Comparison of ENCODE assay signal across 8 cellular contexts in the genomic region with DNA sequence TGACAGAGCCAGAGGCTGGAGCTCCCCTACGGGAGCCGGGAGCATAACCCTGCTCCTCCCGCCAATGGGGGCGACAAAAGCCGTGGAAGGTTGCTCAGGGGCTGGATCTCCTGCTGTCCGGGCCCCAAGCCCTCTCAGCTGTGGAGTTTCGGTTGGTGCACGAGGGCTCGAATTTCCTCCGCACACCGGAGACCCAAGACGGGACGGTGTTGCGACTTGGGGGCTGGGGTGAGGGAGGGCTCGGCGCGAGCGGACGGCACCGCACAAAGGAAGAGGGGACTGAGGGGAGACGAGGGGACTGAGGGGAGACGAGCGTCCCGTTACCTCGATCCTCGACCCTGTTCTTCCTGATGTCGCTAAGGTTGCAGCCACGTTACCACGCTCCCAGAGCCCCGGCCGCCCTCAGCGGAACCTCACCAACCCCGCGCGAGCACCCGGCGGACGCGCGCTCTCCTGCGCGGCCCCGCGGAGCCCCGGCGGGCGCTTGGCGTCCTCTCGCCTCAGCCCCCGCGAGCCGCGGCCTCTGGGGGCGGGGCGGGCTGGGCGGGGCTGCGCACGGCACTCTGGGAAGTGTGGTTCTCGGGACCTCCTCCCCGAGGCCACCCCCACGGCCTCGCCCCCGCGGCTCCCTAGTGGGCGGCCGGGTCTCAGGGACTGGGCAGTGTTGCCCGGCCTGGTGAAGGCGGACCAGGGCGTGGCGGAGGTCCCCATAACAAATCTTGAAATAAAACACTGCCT. TPM values are rescaled to one million over a fixed set of nuclear protein-coding genes. Genes with fewer than 3 reads are reported as not detected.
A peak's percentile ranks its signal among the peaks of the same experiment; 100 is the strongest.
DNase-seq lines count a peak whose midpoint lies in the region; ATAC-seq and TF ChIP-seq lines count a peak whose summit lies in the region.

Gene KLHL8, minus strand, starts transcription at position 525 of the 738 bp plus-strand sequence. CDS start 25,079 bp downstream, outside the sequence.

- no peak for TF ChIP-seq RAD21 in SK-N-SH (IDR thresholded peaks at IDR 0.05; ENCODE audit: low read length)

- H3K4me3 ChIP-seq in HAP-1 (peak within 1 kb of the TSS; percentile 89), MG63 (peak within 1 kb of the TSS; percentile 86), SK-N-SH (ENCODE audit: low read depth in 2 of 2, low read length in 1 of 2) (peak within 1 kb of the TSS; percentile 91 to 98), osteoblast (ENCODE audit: insufficient read depth, low read length) (peak within 1 kb of the TSS; percentile 100), thoracic aorta (peak within 1 kb of the TSS; percentile 77)

- no peaks in the 10 kb centered on the region for H3K9me3 Mint-ChIP-seq in activated naive CD4-positive, alpha-beta T cell treated with anti-CD3 and anti-CD28 coated beads, Interleukin-2, amount 50 U/mL, for 24 hours

- CTCF ChIA-PET in SK-N-SH (lab: Yijun Ruan, JAX): interaction anchor here (0.7 to 3.7 kb wide), 16 partner anchors 8 to 715 kb away, joined by 3 to 19 read pairs (median 4); no protein-coding TSS in a partner anchor

- H3K4me3 Mint-ChIP-seq in activated naive CD4-positive, alpha-beta T cell treated with anti-CD3 and anti-CD28 coated beads, Interleukin-2, amount 50 U/mL, for 24 hours: peak within 1 kb of the TSS; percentile 94

- peak within 1 kb of the TSS; percentile 79 to 94 for H3K27ac ChIP-seq in SK-N-SH (ENCODE audit: low read depth in 2 of 2, low read length in 1 of 2)
- peak within 1 kb of the TSS; percentile 77 for H3K27ac ChIP-seq in osteoblast (ENCODE audit: low read depth, low read length)
- peak within 1 kb of the TSS; percentile 72 to 86 for H3K27ac ChIP-seq in thoracic aorta

- H3K79me2 ChIP-seq in SK-N-SH (ENCODE audit: insufficient read depth) (peaks cover 41% of the 10 kb centered on the region), osteoblast (ENCODE audit: insufficient read depth, low read length) (peaks cover 15% of the 10 kb centered on the region)

- in situ Hi-C loops in HAP-1 (cut with MboI; ENCODE audit: low sequenced_read_pairs): no loop called here

- no peaks in the 10 kb centered on the region for H3K27me3 Mint-ChIP-seq in activated naive CD4-positive, alpha-beta T cell treated with anti-CD3 and anti-CD28 coated beads, Interleukin-2, amount 50 U/mL, for 24 hours

- ATAC-seq in thoracic aorta (ENCODE audit: insufficient number of reproducible peaks, low FRiP score, low read depth): peak; percentile 84

- no peaks in the 10 kb centered on the region for H3K27me3 ChIP-seq in HAP-1 (ENCODE audit: low read depth)
- no peaks in the 10 kb centered on the region for H3K27me3 ChIP-seq in MG63
- H3K27me3 ChIP-seq in SK-N-SH (ENCODE audit: insufficient read depth): no peaks in the 10 kb centered on the region
- peaks cover 5% of the 10 kb centered on the region for H3K27me3 ChIP-seq in osteoblast (ENCODE audit: insufficient read depth, low read length)
- no peaks in the 10 kb centered on the region for H3K27me3 ChIP-seq in thoracic aorta (replicated peaks; ENCODE audit: insufficient read depth)

- H3K4me1 ChIP-seq in HAP-1 (peaks cover 13% of the 10 kb centered on the region), SK-N-SH (ENCODE audit: control insufficient read depth in 1 of 2, insufficient read depth in 2 of 2, low read depth in 1 of 2, low read length in 1 of 2) (peaks cover 0 to 2% of the 10 kb centered on the region in 2 experiments; a peak in 1 of 4 replicates), osteoblast (ENCODE audit: insufficient read depth, low read length) (peaks cover 4% of the 10 kb centered on the region), thoracic aorta (ENCODE audit: control insufficient read depth in 1 of 2, low read depth in 2 of 2) (peaks cover 6 to 11% of the 10 kb centered on the region in 2 donors)

- H3K9me3 ChIP-seq in HAP-1: no peaks in the 10 kb centered on the region
- H3K9me3 ChIP-seq in MG63: no peaks in the 10 kb centered on the region
- H3K9me3 ChIP-seq in SK-N-SH: no peaks in the 10 kb centered on the region
- H3K9me3 ChIP-seq in osteoblast (ENCODE audit: low read depth, low read length): no peaks in the 10 kb centered on the region
- no peaks in the 10 kb centered on the region for H3K9me3 ChIP-seq in thoracic aorta

- H2AFZ ChIP-seq in SK-N-SH (ENCODE audit: low read depth) (peak within 1 kb of the TSS; percentile 90), osteoblast (ENCODE audit: low read length) (peak within 1 kb of the TSS; percentile 99)

- peak within 1 kb of the TSS; percentile 91 for H3K4me2 ChIP-seq in SK-N-SH
- peak within 1 kb of the TSS; percentile 98 for H3K4me2 ChIP-seq in osteoblast (ENCODE audit: insufficient read depth, low read length)

- POLR2A ChIA-PET in SK-N-SH (lab: Yijun Ruan, JAX): interaction anchor here (1.1 kb wide), 1 partner anchor 50 kb away, joined by 3 read pairs; no protein-coding TSS in a partner anchor

- no peak for TF ChIP-seq EP300 in SK-N-SH (IDR thresholded peaks at IDR 0.05; ENCODE audit: borderline replicate concordance in 1 of 2, low read depth in 1 of 2, low read length in 1 of 2)

- no peaks in the 10 kb centered on the region for H3K36me3 Mint-ChIP-seq in activated naive CD4-positive, alpha-beta T cell treated with anti-CD3 and anti-CD28 coated beads, Interleukin-2, amount 50 U/mL, for 24 hours

- H4K20me1 ChIP-seq in SK-N-SH (ENCODE audit: insufficient read depth) (no peaks in the 10 kb centered on the region), osteoblast (ENCODE audit: insufficient read depth, low read length) (no peaks in the 10 kb centered on the region)

- DNase-seq in GM04504 (ENCODE audit: low read depth) (peak; percentile 62), HAP-1 (ENCODE audit: low spot score in 2 of 2) (peak; percentile 77 to 90), MG63 (peak; percentile 88), SK-N-SH (peak; percentile 98), glomerular visceral epithelial cell (ENCODE audit: extremely low spot score) (peak; percentile 94), osteoblast (ENCODE audit: insufficient read length, low spot score, missing footprints) (peak; percentile 99), thoracic aorta (ENCODE audit: low spot score) (peak; percentile 38)

- WGBS in SK-N-SH (ENCODE audit: low lambda C conversion rate): 0% methylated on average over 19 of the region's 70 CpGs

- H3K4me1 Mint-ChIP-seq in activated naive CD4-positive, alpha-beta T cell treated with anti-CD3 and anti-CD28 coated beads, Interleukin-2, amount 50 U/mL, for 24 hours: peaks cover 25% of the 10 kb centered on the region

- H3K36me3 ChIP-seq in HAP-1 (replicated peaks): no peaks in the 10 kb centered on the region; the same call in 1 of the 2 replicates
- H3K36me3 ChIP-seq in MG63: no peaks in the 10 kb centered on the region
- no peaks in the 10 kb centered on the region for H3K36me3 ChIP-seq in SK-N-SH (replicated peaks in 1 of 2; ENCODE audit: control insufficient read depth in 1 of 2, insufficient read depth in 2 of 2, low read length in 1 of 2)
- no peaks in the 10 kb centered on the region for H3K36me3 ChIP-seq in osteoblast (ENCODE audit: insufficient read depth, low read length)
- H3K36me3 ChIP-seq in thoracic aorta: no peaks in the 10 kb centered on the region

- H3K9me2 ChIP-seq in SK-N-SH: no peaks in the 10 kb centered on the region

- TF ChIP-seq CTCF in SK-N-SH (IDR thresholded peaks at IDR 0.05) (peak; percentile 31; the same call in 1 of the 2 replicates), osteoblast (IDR thresholded peaks at IDR 0.05; ENCODE audit: extremely low read depth, low read depth, low read length) (peak; percentile 3), thoracic aorta (IDR thresholded peaks at IDR 0.05) (peak; percentile 1)

- H3F3A ChIP-seq in SK-N-SH (replicated peaks; ENCODE audit: insufficient read depth): peaks cover 10% of the 10 kb centered on the region

- H3K27ac Mint-ChIP-seq in activated naive CD4-positive, alpha-beta T cell treated with anti-CD3 and anti-CD28 coated beads, Interleukin-2, amount 50 U/mL, for 24 hours: peak within 1 kb of the TSS; percentile 94

- peak within 1 kb of the TSS; percentile 80 for H3K9ac ChIP-seq in SK-N-SH

TF ChIP-seq in SK-N-SH, 30 proteins besides CTCF, POLR2A, EP300 and RAD21 (continues in another document):
- TF ChIP-seq FOXJ3 (CRISPR knock-in tag; IDR thresholded peaks at IDR 0.05) (no peak), IRF3 (IDR thresholded peaks at IDR 0.05; ENCODE audit: low read depth, low read length) (no peak), MXI1 (IDR thresholded peaks at IDR 0.05; ENCODE audit: low read depth, low read length) (peak; percentile 34; the same call in 1 of the 2 replicates), MAX (IDR thresholded peaks at IDR 0.05; ENCODE audit: low read depth) (0 out of 2 replicates have a peak, but pooled peaks have one; percentile 36)

RNA-seq across cellular contexts. Expression of gene KLHL8, which starts in this region (rescaled TPM):
- total RNA-seq in MG63 (2014; rRNA removed; shearing (Covaris generic); ENCODE audit: low replicate concordance): 4.5 and 10.7 TPM in 2 replicates
- polyA plus RNA-seq in SK-N-SH (2012; rRNA removed): 2.4 and 2.8 TPM in 2 replicates
- 4.8 and 7.0 TPM in 2 replicates for polyA plus RNA-seq in SK-N-SH (2012; cell fraction: cytosol; rRNA removed)
- polyA plus RNA-seq in SK-N-SH (2012; cell fraction: nucleus; rRNA removed): 0.95 and 1.3 TPM in 2 replicates
- total RNA-seq in osteoblast (12.4 and 12.7 TPM in 2 replicates), thoracic aorta (10 to 100 TPM in 1 of 2 donors, 1 to 10 TPM in 1; 4.9 to 12.2 TPM)

Comparison
In these comparisons a context has a peak if more than half of its experiments do, and no peak if none do; other contexts are left out.
1. Peak in every context shown above with its lines: DNase-seq, ATAC-seq, H3K4me3 ChIP-seq and H3K27ac ChIP-seq.
2. DNase-seq: peak in every context shown above with its lines; median percentile 99 in osteoblast; 98 in SK-N-SH; 94 in glomerular visceral epithelial cell; 88 in MG63; 84 in HAP-1; 62 in GM04504; 38 in thoracic aorta.